Comparison of ENCODE assay signal across 8 cellular contexts in genomic region chr5:56669534-56670483, GRCh38.
DNase-seq lines count a peak whose midpoint lies in the region; ATAC-seq, FAIRE-seq and TF ChIP-seq lines count a peak whose summit lies in the region.

No MANE protein-coding gene starts in this region.

- CTCF ChIA-PET in activated CD4-positive, alpha-beta memory T cell treated with anti-CD3 and anti-CD28 coated beads, Interleukin-2, amount 10 ng/mL, durations not matched to agents 7 days and 5 days (lab: Charles Lee): interaction anchor here (0.7 to 1.7 kb wide), 9 partner anchors 8 to 399 kb away, joined by 3 to 13 read pairs (median 4); no protein-coding TSS in a partner anchor

- no peak overlapping the region for H3K4me3 ChIP-seq in small intestine (ENCODE audit: low read depth in 1 of 2, low read length in 2 of 2)

- TF ChIP-seq POLR2A in H54 (IDR thresholded peaks at IDR 0.05; ENCODE audit: low read depth, low read length): no peak

- POLR2A ChIA-PET in activated CD4-positive, alpha-beta memory T cell treated with anti-CD3 and anti-CD28 coated beads, Interleukin-2, amount 10 ng/mL, durations not matched to agents 7 days and 5 days (lab: Charles Lee): interaction anchor here (0.5 to 2.5 kb wide), 17 partner anchors 8 to 566 kb away, joined by 3 to 13 read pairs (median 4); partner anchors contain the start of gene MAP3K1

- no peaks in the 10 kb centered on the region for H3K27me3 ChIP-seq in small intestine (ENCODE audit: control insufficient read depth in 2 of 2, insufficient read depth in 2 of 2, low read length in 2 of 2)

- peak overlapping the region; percentile 16 to 70 for H3K27ac ChIP-seq in small intestine (ENCODE audit: low read depth in 1 of 2, low read length in 1 of 2)

- H3K9me3 ChIP-seq in small intestine (ENCODE audit: control insufficient read depth, low read depth): no peaks in the 10 kb centered on the region

- intact Hi-C loops in Right ventricle myocardium superior (cut with DNase I): no loop called here

- H3K36me3 ChIP-seq in small intestine (ENCODE audit: control insufficient read depth in 2 of 2, insufficient read depth in 2 of 2, low read length in 2 of 2): no peaks in the 10 kb centered on the region

- peaks cover 15% of the 10 kb centered on the region for H3K36me3 Mint-ChIP-seq in activated CD4-positive, alpha-beta memory T cell treated with anti-CD3 and anti-CD28 coated beads, Interleukin-2, amount 10 ng/mL, durations not matched to agents 7 days and 5 days (ENCODE audit: low read depth)

- ATAC-seq in GM18508 (IDR thresholded peaks at IDR 0.05; ENCODE audit: insufficient read depth, unreplicated experiment) (peak; percentile 99), HG02623 (IDR thresholded peaks at IDR 0.05; ENCODE audit: unreplicated experiment) (peak; percentile 98), Right ventricle myocardium superior (ENCODE audit: poor library complexity) (peak; percentile 72)

- peaks cover 0 to 5% of the 10 kb centered on the region in 2 donors for H3K4me1 ChIP-seq in small intestine (ENCODE audit: control insufficient read depth in 2 of 2, insufficient read depth in 1 of 2, low read depth in 1 of 2, low read length in 1 of 2)

- FAIRE-seq in small intestine (lab: Jason Lieb, UNC) (no peak), H54 (lab: Jason Lieb, UNC) (no peak)

- WGBS in small intestine, 3 donors: 11 to 35% (median 17%) methylated on average over 10 of the region's 10 CpGs

- H3K27me3 Mint-ChIP-seq in activated CD4-positive, alpha-beta memory T cell treated with anti-CD3 and anti-CD28 coated beads, Interleukin-2, amount 10 ng/mL, durations not matched to agents 7 days and 5 days: peaks cover 2% of the 10 kb centered on the region

- H3K4me3 Mint-ChIP-seq in activated CD4-positive, alpha-beta memory T cell treated with anti-CD3 and anti-CD28 coated beads, Interleukin-2, amount 10 ng/mL, durations not matched to agents 7 days and 5 days: no peak overlapping the region

- peak; percentile 72 for DNase-seq in NCI-H1092 (lab: John Stamatoyannopoulos, UW)
- peak; percentile 68 for DNase-seq in activated CD4-positive, alpha-beta memory T cell treated with anti-CD3 and anti-CD28 coated beads, Interleukin-2, amount 10 ng/mL, durations not matched to agents 7 days and 5 days
- DNase-seq in Right ventricle myocardium superior: peak; percentile 52
- DNase-seq in small intestine: peak; percentile 56
- no peak for DNase-seq in 8988T
- no peak for DNase-seq in H54 (ENCODE audit: insufficient read length, low spot score)

- H3K9me3 Mint-ChIP-seq in activated CD4-positive, alpha-beta memory T cell treated with anti-CD3 and anti-CD28 coated beads, Interleukin-2, amount 10 ng/mL, durations not matched to agents 7 days and 5 days: peaks cover 12% of the 10 kb centered on the region

- peaks cover 53% of the 10 kb centered on the region for H3K4me1 Mint-ChIP-seq in activated CD4-positive, alpha-beta memory T cell treated with anti-CD3 and anti-CD28 coated beads, Interleukin-2, amount 10 ng/mL, durations not matched to agents 7 days and 5 days

- peak overlapping the region; percentile 87 for H3K27ac Mint-ChIP-seq in activated CD4-positive, alpha-beta memory T cell treated with anti-CD3 and anti-CD28 coated beads, Interleukin-2, amount 10 ng/mL, durations not matched to agents 7 days and 5 days

Comparison
In these comparisons a context has a peak if more than half of its experiments do, and no peak if none do; other contexts are left out.
1. DNase-seq: peak in NCI-H1092 (single experiment), activated CD4-positive, alpha-beta memory T cell treated with anti-CD3 and anti-CD28 coated beads, Interleukin-2, amount 10 ng/mL, durations not matched to agents 7 days and 5 days (single experiment), Right ventricle myocardium superior (single experiment) and small intestine (single experiment); none in 8988T (single experiment) and H54 (single experiment).
2. Peak in every context shown above with its lines, with median percentiles within 50 percentile points of each other: ATAC-seq.